ENCODE assay signal across 8 cellular contexts in genomic region chr9:136109351-136110081, GRCh38. TPM values are rescaled to one million over a fixed set of nuclear protein-coding genes. Genes with fewer than 3 reads are reported as not detected.
DNase-seq lines count a peak whose midpoint lies in the region; ATAC-seq and TF ChIP-seq lines count a peak whose summit lies in the region.

No MANE protein-coding gene starts in this region.

- peak overlapping the region; percentile 86 for H3K27ac Mint-ChIP-seq in T-helper 1 cell treated with Interleukin-12 subunit alpha and Interleukin-12 subunit beta and Interleukin-4 antibody, amounts not matched to agents 30 μg/mL and 1 μg/mL, for 36 hours

- H3K4me1 ChIP-seq in right atrium auricular region, result peaks cover 5 to 65% of the 10 kb centered on the region in 2 donors
- H3K4me1 ChIP-seq in aorta (ENCODE audit: control insufficient read depth in 1 of 2, insufficient read depth in 2 of 2, low read length in 2 of 2), result no peaks in the 10 kb centered on the region

- ATAC-seq in HG02870 (IDR thresholded peaks at IDR 0.05; ENCODE audit: unreplicated experiment) (peak; percentile 75), aorta (ENCODE audit: low FRiP score) (peak; percentile 92)

- intact Hi-C loops in aorta (cut with DNase I), result loop anchor here (1.0 to 10.0 kb wide), 3 partner anchors 15 to 55 kb away; partner anchors contain the start of gene NACC2 (in 1 of the 2)

- in situ Hi-C loops in GM13977 (cut with MboI; ENCODE audit: low pct_unique_long_range_greater_than_20kb, low sequenced_read_pairs, unreplicated experiment), result no loop called here

- 1 to 2% methylated on average over 47 to 48 of the region's 48 CpGs for whole genome bisulfite sequencing in aorta, 2 donors

- H3K9me3 ChIP-seq in right atrium auricular region, result no peaks in the 10 kb centered on the region
- H3K9me3 ChIP-seq in aorta (ENCODE audit: control insufficient read depth, low read length), result no peaks in the 10 kb centered on the region

- TF ChIP-seq CTCF in GM13977 (IDR thresholded peaks at IDR 0.05; ENCODE audit: extremely low read depth, insufficient read depth, missing control alignments) (no peak), right atrium auricular region (IDR thresholded peaks at IDR 0.05) (peak in 1 of 2 donors; percentile 42)

- peaks cover 4% of the 10 kb centered on the region for H3K27me3 Mint-ChIP-seq in T-helper 1 cell treated with Interleukin-12 subunit alpha and Interleukin-12 subunit beta and Interleukin-4 antibody, amounts not matched to agents 30 μg/mL and 1 μg/mL, for 36 hours (ENCODE audit: low read depth)

- H3K4me3 Mint-ChIP-seq in T-helper 1 cell treated with Interleukin-12 subunit alpha and Interleukin-12 subunit beta and Interleukin-4 antibody, amounts not matched to agents 30 μg/mL and 1 μg/mL, for 36 hours, result peak overlapping the region; percentile 84

- peak; percentile 95 for DNase-seq in GM13977 (ENCODE audit: low spot score)
- DNase-seq in NCI-H146 (lab: John Stamatoyannopoulos, UW), result peak; percentile 91
- peak; percentile 34 to 97 (median 88) for DNase-seq in amygdala (lab: John Stamatoyannopoulos, UW)
- DNase-seq in right atrium auricular region (ENCODE audit: low spot score), result peak; percentile 93
- peak; percentile 68 for DNase-seq in renal cortical epithelial cell (ENCODE audit: low read depth)
- DNase-seq in aorta, result peak; percentile 96 to 97

- H3K4me3 ChIP-seq in right atrium auricular region, result peak overlapping the region in 1 of 2 donors; percentile 36
- H3K4me3 ChIP-seq in aorta (ENCODE audit: low read length in 2 of 2), result no peak overlapping the region

- no peaks in the 10 kb centered on the region for H3K9me3 Mint-ChIP-seq in T-helper 1 cell treated with Interleukin-12 subunit alpha and Interleukin-12 subunit beta and Interleukin-4 antibody, amounts not matched to agents 30 μg/mL and 1 μg/mL, for 36 hours

- H3K36me3 ChIP-seq in right atrium auricular region, result no peaks in the 10 kb centered on the region
- H3K36me3 ChIP-seq in aorta (ENCODE audit: control insufficient read depth in 1 of 2, insufficient read depth in 2 of 2, low read length in 1 of 2), result no peaks in the 10 kb centered on the region

- peaks cover 4% of the 10 kb centered on the region for H3K36me3 Mint-ChIP-seq in T-helper 1 cell treated with Interleukin-12 subunit alpha and Interleukin-12 subunit beta and Interleukin-4 antibody, amounts not matched to agents 30 μg/mL and 1 μg/mL, for 36 hours (ENCODE audit: low read depth)

- H3K27ac ChIP-seq in right atrium auricular region (peak overlapping the region; percentile 83 to 85), aorta (ENCODE audit: low read depth in 1 of 2, low read length in 2 of 2) (peak overlapping the region in 1 of 2 donors; percentile 34)

- H3K27me3 ChIP-seq in right atrium auricular region, result no peaks in the 10 kb centered on the region
- no peaks in the 10 kb centered on the region for H3K27me3 ChIP-seq in aorta (ENCODE audit: control insufficient read depth in 1 of 2, insufficient read depth in 2 of 2, low read length in 1 of 2)

- peaks cover 47% of the 10 kb centered on the region for H3K4me1 Mint-ChIP-seq in T-helper 1 cell treated with Interleukin-12 subunit alpha and Interleukin-12 subunit beta and Interleukin-4 antibody, amounts not matched to agents 30 μg/mL and 1 μg/mL, for 36 hours (ENCODE audit: low read depth)

RNA-seq across cellular contexts. Expression of gene TMEM250, which starts 9.2 kb away (rescaled TPM):
- total RNA-seq in right atrium auricular region (10 to 100 TPM; 20.3 to 29.3 TPM), renal cortical epithelial cell (69.3 and 73.2 TPM in 2 replicates), aorta (10 to 100 TPM; 22.0 to 25.1 TPM)
- 10 to 100 TPM; 14.9 to 19.0 TPM for polyA plus RNA-seq in aorta

RNA-seq across cellular contexts. Expression of gene NACC2, which starts 14.4 kb away (rescaled TPM):
- total RNA-seq in right atrium auricular region, result 10 to 100 TPM; 49.1 to 55.5 TPM
- 22.9 and 62.0 TPM in 2 replicates for total RNA-seq in renal cortical epithelial cell
- 10 to 100 TPM; 51.3 to 61.0 TPM for total RNA-seq in aorta
- polyA plus RNA-seq in aorta, result 10 to 100 TPM; 10.5 to 11.7 TPM
